Comparison of ENCODE assay signal across 9 cellular contexts in the genomic region with DNA sequence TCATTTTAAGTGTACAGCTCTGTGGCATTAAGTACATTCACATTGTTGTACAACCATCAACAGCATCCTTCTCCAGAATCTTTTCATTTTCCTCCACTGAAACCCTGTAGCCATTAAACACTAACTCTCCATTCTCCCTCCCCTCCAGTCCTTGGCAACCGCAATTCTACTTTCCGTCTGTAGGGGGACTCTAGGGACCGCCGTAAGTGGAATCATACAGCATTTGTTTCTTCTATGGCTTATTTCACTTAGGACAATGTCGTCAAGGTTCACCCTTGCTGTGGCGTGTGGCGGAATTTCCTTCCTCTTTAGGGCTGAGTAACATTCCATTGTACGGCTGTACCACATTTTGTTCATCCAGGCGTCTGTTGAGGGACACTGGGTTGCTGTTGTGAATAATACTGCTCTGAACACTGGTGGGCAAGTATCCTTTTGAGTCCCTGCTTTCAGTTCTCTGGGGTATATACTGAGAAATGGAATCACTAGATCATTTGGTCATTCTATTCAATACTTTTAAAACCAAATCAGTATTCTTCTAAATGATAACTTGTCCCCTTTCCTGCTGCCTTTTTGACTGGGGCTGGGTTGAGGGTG. TPM values are rescaled to one million over a fixed set of nuclear protein-coding genes. Genes with fewer than 3 reads are reported as not detected.
DNase-seq lines count a peak whose midpoint lies in the region; ATAC-seq, FAIRE-seq and TF ChIP-seq lines count a peak whose summit lies in the region.
"Had no signal": no experiment of that assay in that cellular context is flagged by ENCODE, and none has a peak within 500 bp of the region (broad histone marks: within the 10 kb centered on the region; RNA-seq: fewer than 3 reads in every experiment).

No MANE protein-coding gene starts in this region.

- peaks cover 5% of the 10 kb centered on the region for H3K4me1 ChIP-seq in Loucy (ENCODE audit: insufficient read depth, low read length, poor library complexity, severe bottlenecking)
- H3K4me1 ChIP-seq in H1 (replicated peaks in 1 of 4; ENCODE audit: control insufficient read depth in 3 of 4, insufficient read depth in 4 of 4, low read length in 3 of 4) = peaks cover 0 to 20% (median 11%) of the 10 kb centered on the region in 4 experiments; a peak in 4 of 7 replicates

- POLR2A ChIA-PET in activated B cell treated with CpG ODN at 0.5 μM for 24 hours (lab: Charles Lee) = no interaction called here
- POLR2A ChIA-PET in H1 (lab: Charles Lee; ENCODE audit: partially characterized antibody) = no interaction called here

- H4K5ac ChIP-seq in H1 (ENCODE audit: insufficient read length, low read depth, low read length) = no peak overlapping the region

- no peak overlapping the region for H2BK5ac ChIP-seq in H1 (ENCODE audit: low read depth, low read length)

- no peak overlapping the region for H4K91ac ChIP-seq in H1 (replicated peaks; ENCODE audit: insufficient read length, low read length)

- FAIRE-seq in H1 (lab: Jason Lieb, UNC) = peak; percentile 89

- no peak overlapping the region for H3K27ac ChIP-seq in H1 (ENCODE audit: low read depth, low read length)

- TF ChIP-seq RAD21 in H1 (IDR thresholded peaks at IDR 0.05 in 1 of 2, conservative IDR thresholded peaks at IDR 0.05 in 1 of 2; ENCODE audit: low read depth in 2 of 2, low read length in 2 of 2) = peak; percentile 46 to 56

- H3K9me3 ChIP-seq in Loucy (ENCODE audit: insufficient read depth, low read depth, low read length) = no peaks in the 10 kb centered on the region
- H3K9me3 ChIP-seq in H1 (ENCODE audit: insufficient read depth in 2 of 2, low read depth in 1 of 2, low read length in 1 of 2) = no peaks in the 10 kb centered on the region

- H3K79me1 ChIP-seq in H1 (ENCODE audit: low read depth, low read length) = no peaks in the 10 kb centered on the region

- H3K4me3 ChIP-seq in Loucy (ENCODE audit: low read length, poor library complexity, severe bottlenecking) (no peak overlapping the region), H1 (ENCODE audit: extremely low read depth in 1 of 4, insufficient read depth in 2 of 4, low read depth in 3 of 4, low read length in 4 of 4) (no peak overlapping the region)

- H3K9me3 Mint-ChIP-seq in activated B cell treated with CpG ODN at 0.5 μM for 24 hours (no peaks in the 10 kb centered on the region), progenitor cell of endocrine pancreas (ENCODE audit: low read depth) (peaks cover 3% of the 10 kb centered on the region)
- H3K9me3 Mint-ChIP-seq: activated naive CD4-positive, alpha-beta T cell treated with anti-CD3 and anti-CD28 coated beads, Interleukin-2, amount 50 U/mL, for 24 hours had no signal

- no peak overlapping the region for H3K4me2 ChIP-seq in Loucy (ENCODE audit: low read depth, low read length, poor library complexity, severe bottlenecking)
- H3K4me2 ChIP-seq in H1 (ENCODE audit: insufficient read depth in 1 of 2, low read depth in 2 of 2, low read length in 2 of 2) = no peak overlapping the region

- H3K4me3 Mint-ChIP-seq in activated B cell treated with CpG ODN at 0.5 μM for 24 hours (no peak overlapping the region), progenitor cell of endocrine pancreas (ENCODE audit: low read depth) (no peak overlapping the region)
- H3K4me3 Mint-ChIP-seq: activated naive CD4-positive, alpha-beta T cell treated with anti-CD3 and anti-CD28 coated beads, Interleukin-2, amount 50 U/mL, for 24 hours had no signal

- H3K27ac Mint-ChIP-seq in activated B cell treated with CpG ODN at 0.5 μM for 24 hours (no peak overlapping the region), progenitor cell of endocrine pancreas (no peak overlapping the region)
- H3K27ac Mint-ChIP-seq: activated naive CD4-positive, alpha-beta T cell treated with anti-CD3 and anti-CD28 coated beads, Interleukin-2, amount 50 U/mL, for 24 hours had no signal

- TF ChIP-seq EP300 in H1 (IDR thresholded peaks at IDR 0.05; ENCODE audit: borderline replicate concordance in 1 of 2, low read depth in 2 of 2, low read length in 2 of 2) = no peak

- peak; percentile 84 for TF ChIP-seq CTCF in GM12872 (IDR thresholded peaks at IDR 0.05; ENCODE audit: insufficient read depth, low read depth, low read length)
- TF ChIP-seq CTCF in Loucy (conservative IDR thresholded peaks at IDR 0.05; ENCODE audit: low read length) = peak; percentile 85
- TF ChIP-seq CTCF in activated B cell treated with CpG ODN at 0.5 μM for 24 hours (IDR thresholded peaks at IDR 0.05) = peak; percentile 52
- TF ChIP-seq CTCF in H1 (IDR thresholded peaks at IDR 0.05; ENCODE audit: control extremely low read depth in 1 of 3, insufficient read depth in 1 of 3, low read depth in 1 of 3, low read length in 3 of 3) = peak; percentile 45 to 76 (median 57)
- peak; percentile 53 for TF ChIP-seq CTCF in progenitor cell of endocrine pancreas (IDR thresholded peaks at IDR 0.05; ENCODE audit: unreplicated experiment)

- H2BK15ac ChIP-seq in H1 (ENCODE audit: low read length) = no peak overlapping the region

- H3F3A ChIP-seq in Loucy (ENCODE audit: low read depth) = no peaks in the 10 kb centered on the region

- no peak overlapping the region for H3K56ac ChIP-seq in H1 (replicated peaks; ENCODE audit: insufficient read length, low read depth, low read length)

- no peak overlapping the region for H3K18ac ChIP-seq in H1 (ENCODE audit: extremely low read depth, low read length)

- WGBS in H1 (ENCODE audit: extremely low coverage in 1 of 2, insufficient coverage in 1 of 2, insufficient read length in 1 of 2, insufficient replicate concordance in 2 of 2, low coverage in 1 of 2, low lambda C conversion rate in 2 of 2, missing lambda C conversion rate in 1 of 2), 2 experiments = 30% methylated on average over 9 of the region's 9 CpGs; no CpG with 5 or more reads in 1 of the 2 experiments

- TF ChIP-seq POLR2A in H1 (IDR thresholded peaks at IDR 0.05; ENCODE audit: control extremely low read depth in 1 of 2, low read depth in 2 of 2, low read length in 2 of 2) (no peak), GM18505 (IDR thresholded peaks at IDR 0.05; ENCODE audit: borderline replicate concordance, extremely low read depth, insufficient read depth, insufficient read length) (no peak)

- no peak overlapping the region for H2AK5ac ChIP-seq in H1 (ENCODE audit: low read depth, low read length)

- H3K14ac ChIP-seq in H1 (ENCODE audit: insufficient read length) = no peak overlapping the region

- no peak overlapping the region for H2BK12ac ChIP-seq in H1 (ENCODE audit: low read depth, low read length)

- H3K27me3 Mint-ChIP-seq in activated B cell treated with CpG ODN at 0.5 μM for 24 hours (no peaks in the 10 kb centered on the region), progenitor cell of endocrine pancreas (no peaks in the 10 kb centered on the region)
- H3K27me3 Mint-ChIP-seq: activated naive CD4-positive, alpha-beta T cell treated with anti-CD3 and anti-CD28 coated beads, Interleukin-2, amount 50 U/mL, for 24 hours had no signal

- H2BK120ac ChIP-seq in H1 (replicated peaks; ENCODE audit: low read depth, low read length) = no peak overlapping the region

- no peak overlapping the region for H4K8ac ChIP-seq in H1 (ENCODE audit: extremely low read depth, insufficient read depth, low read length)

- H3K36me3 Mint-ChIP-seq in activated B cell treated with CpG ODN at 0.5 μM for 24 hours (ENCODE audit: low read depth) (no peaks in the 10 kb centered on the region), progenitor cell of endocrine pancreas (ENCODE audit: insufficient read depth) (peaks cover 7% of the 10 kb centered on the region)

- no peaks in the 10 kb centered on the region for H3K23me2 ChIP-seq in H1 (ENCODE audit: low read depth, low read length)

- H3K27me3 ChIP-seq in Loucy (ENCODE audit: insufficient read depth, low read length, poor library complexity, severe bottlenecking) (no peaks in the 10 kb centered on the region), H1 (replicated peaks in 1 of 4; ENCODE audit: control insufficient read depth in 3 of 4, extremely low read depth in 1 of 4, insufficient read depth in 3 of 4, low read length in 3 of 4) (no peaks in the 10 kb centered on the region)

- DNase-seq in activated B cell treated with CpG ODN at 0.5 μM for 24 hours (no peak), H1 (ENCODE audit: low read depth in 1 of 2, low spot score in 2 of 2) (peak in 1 of 2 experiments; percentile 76), progenitor cell of endocrine pancreas (ENCODE audit: low spot score, unreplicated experiment) (no peak), NCI-H1048 (lab: John Stamatoyannopoulos, UW) (no peak), HK-2 (ENCODE audit: unreplicated experiment) (no peak)

- peaks cover 59% of the 10 kb centered on the region for H3K4me1 Mint-ChIP-seq in activated B cell treated with CpG ODN at 0.5 μM for 24 hours
- H3K4me1 Mint-ChIP-seq in progenitor cell of endocrine pancreas (ENCODE audit: low read depth) = peaks cover 3% of the 10 kb centered on the region
- H3K4me1 Mint-ChIP-seq: activated naive CD4-positive, alpha-beta T cell treated with anti-CD3 and anti-CD28 coated beads, Interleukin-2, amount 50 U/mL, for 24 hours had no signal

- no peak overlapping the region for H3K23ac ChIP-seq in H1 (ENCODE audit: insufficient read length)

- no peak overlapping the region for H2BK20ac ChIP-seq in H1 (ENCODE audit: low read length)

- no peaks in the 10 kb centered on the region for H3K9me2 ChIP-seq in Loucy (replicated peaks; ENCODE audit: low read depth, low read length)

- H3K79me2 ChIP-seq in Loucy (ENCODE audit: insufficient read depth, low read length) (no peaks in the 10 kb centered on the region), H1 (ENCODE audit: control insufficient read depth in 1 of 2, insufficient read depth in 2 of 2, low read length in 2 of 2) (no peaks in the 10 kb centered on the region)

- intact Hi-C loops in activated B cell treated with CpG ODN at 0.5 μM for 24 hours (cut with micrococcal nuclease) = loop anchor here (10.0 kb wide), 1 partner anchor 589 kb away; no protein-coding TSS in a partner anchor

- CTCF ChIA-PET in activated B cell treated with CpG ODN at 0.5 μM for 24 hours (lab: Charles Lee) (no interaction called here), H1 (lab: Charles Lee; ENCODE audit: partially characterized antibody) (interaction anchor here (0.7 to 1.6 kb wide), 11 partner anchors 8 to 95 kb away, joined by 3 to 8 read pairs (median 4); no protein-coding TSS in a partner anchor)

- no peaks in the 10 kb centered on the region for H4K20me1 ChIP-seq in Loucy (ENCODE audit: insufficient read depth, low read length, poor library complexity, severe bottlenecking)
- H4K20me1 ChIP-seq in H1 (replicated peaks in 1 of 2; ENCODE audit: control insufficient read depth in 1 of 2, insufficient read depth in 2 of 2, low read length in 2 of 2) = peaks cover 1 to 2% of the 10 kb centered on the region in 2 experiments

- H3K36me3 ChIP-seq in Loucy (ENCODE audit: insufficient read depth, low read length) = no peaks in the 10 kb centered on the region
- no peaks in the 10 kb centered on the region for H3K36me3 ChIP-seq in H1 (ENCODE audit: control insufficient read depth in 2 of 4, insufficient read depth in 4 of 4, low read length in 3 of 4)

- H3K9ac ChIP-seq in Loucy (ENCODE audit: low read depth, low read length, poor library complexity, severe bottlenecking) (no peak overlapping the region), H1 (replicated peaks in 1 of 4; ENCODE audit: extremely low read depth in 1 of 4, low read depth in 3 of 4, low read length in 3 of 4) (no peak overlapping the region; a peak in 1 of 7 replicates)

- H3K4ac ChIP-seq in H1 (replicated peaks; ENCODE audit: insufficient read length, low read depth, low read length) = no peak overlapping the region

- H2AFZ ChIP-seq in Loucy (ENCODE audit: low read length) (no peak overlapping the region), H1 (ENCODE audit: low read length) (no peak overlapping the region)

- ATAC-seq in activated B cell treated with CpG ODN at 0.5 μM for 24 hours (ENCODE audit: low read depth) = peak; percentile 27
- ATAC-seq in GM18505 (IDR thresholded peaks at IDR 0.05; ENCODE audit: unreplicated experiment) = no peak

RNA-seq across cellular contexts. Expression of a gene that starts 50.7 kb away (rescaled TPM):
- total RNA-seq in activated B cell treated with CpG ODN at 0.5 μM for 24 hours (0.11 and 0.15 TPM in 2 replicates), progenitor cell of endocrine pancreas (0.07 TPM in 1 of 2 replicates, not detected in the other)
- total RNA-seq in H1 (2021; fragmentation: NEBNext Ultra II Directional; extraction: Animal tissue kit (Norgen Biotek cat#: 25700)) = 0.09 TPM in 1 of 2 replicates, not detected in the other
- 0.03 and 0.06 TPM in 2 replicates for polyA plus RNA-seq in H1 (2011; rRNA removed)
- 0.06 TPM for polyA plus RNA-seq in H1 (2011; cell fraction: cytosol; rRNA removed)
- 0.06 TPM for polyA plus RNA-seq in H1 (2011; cell fraction: nucleus; rRNA removed)
- polyA plus RNA-seq in H1 (2012, experiment 1 of 2) = 0.09 to 0.19 TPM (median 0.12 TPM) in 4 replicates
- polyA plus RNA-seq in H1 (2012, experiment 2 of 2) = 0.04 TPM
- polyA plus RNA-seq in H1 (2013, experiment 1 of 2) = 0.04 TPM
- 0.06 TPM for polyA plus RNA-seq in H1 (2013, experiment 2 of 2)
- polyA minus RNA-seq in H1 (2011; rRNA and poly(A)+ RNA removed) = 0.07 TPM in 1 of 2 replicates, not detected in the other
- polyA minus RNA-seq in H1 (2011; cell fraction: cytosol; rRNA and poly(A)+ RNA removed) = not detected
- polyA minus RNA-seq in H1 (2011; cell fraction: nucleus; rRNA and poly(A)+ RNA removed) = not detected
